Comparison of ENCODE assay signal across 10 cellular contexts in genomic region chr15:69979783-69980182, GRCh38.
DNase-seq lines count a peak whose midpoint lies in the region; ATAC-seq lines count a peak whose summit lies in the region.
"Had no signal": no experiment of that assay in that cellular context is flagged by ENCODE, and none has a peak within 500 bp of the region (broad histone marks: within the 10 kb centered on the region; RNA-seq: fewer than 3 reads in every experiment).

No MANE protein-coding gene starts in this region.

- DNase-seq in left colon (peak; percentile 32 to 54), H7 (no peak), DMS 273 treated with DMSO at 0.1 percent for 48 hours (lab: John Stamatoyannopoulos, UW) (no peak), NCI-H446 treated with DMSO at 0.1 percent for 48 hours (lab: John Stamatoyannopoulos, UW) (no peak)
- DNase-seq in activated CD8-positive, alpha-beta memory T cell treated with anti-CD3 and anti-CD28 coated beads, Interleukin-2, amount 50 U/mL, for 4 hours, result no peak
- DNase-seq: activated CD4-positive, CD25-positive, alpha-beta regulatory T cell; activated naive CD8-positive, alpha-beta T cell treated with anti-CD3 and anti-CD28 coated beads for 36 hours had no signal

- H3K36me3 ChIP-seq in H7 (replicated peaks; ENCODE audit: control insufficient read depth, insufficient read depth, low read length), result no peaks in the 10 kb centered on the region

- no peak overlapping the region for H3K4me3 ChIP-seq in H7 (ENCODE audit: insufficient read depth, low read depth, low read length)

- intact Hi-C loops in left colon (cut with DNase I, micrococcal nuclease), result no loop called here

- ATAC-seq in GM18873 (IDR thresholded peaks at IDR 0.05; ENCODE audit: low FRiP score, unreplicated experiment) (peak; percentile 82), GM21619 (IDR thresholded peaks at IDR 0.05; ENCODE audit: unreplicated experiment) (peak; percentile 80), HG03280 (IDR thresholded peaks at IDR 0.05; ENCODE audit: unreplicated experiment) (peak; percentile 79), left colon (no peak)

- H3K27me3 ChIP-seq in H7 (ENCODE audit: control insufficient read depth, insufficient read depth, low read length), result no peaks in the 10 kb centered on the region; the same call in 1 of the 2 replicates

Comparison
In these comparisons a context has a peak if more than half of its experiments do, and no peak if none do; other contexts are left out.
1. DNase-seq: peak in left colon (2 of 2); none in H7 (single experiment), DMS 273 treated with DMSO at 0.1 percent for 48 hours (single experiment), activated CD8-positive, alpha-beta memory T cell treated with anti-CD3 and anti-CD28 coated beads, Interleukin-2, amount 50 U/mL, for 4 hours (single experiment) and NCI-H446 treated with DMSO at 0.1 percent for 48 hours (single experiment).